In genomic region chr7:72030994-72031667, GRCh38 we compare ENCODE assay signal across 19 cellular contexts.
DNase-seq lines count a peak whose midpoint lies in the region; ATAC-seq and TF ChIP-seq lines count a peak whose summit lies in the region.
"Had no signal": no experiment of that assay in that cellular context is flagged by ENCODE, and none has a peak within 500 bp of the region (broad histone marks: within the 10 kb centered on the region; RNA-seq: fewer than 3 reads in every experiment).

No MANE protein-coding gene starts in this region.

- ATAC-seq in Right ventricle myocardium inferior (peak; percentile 45), heart right ventricle (peak in 7 of 8 donors; percentile 10 to 73 (median 62))
- ATAC-seq: HCT116 had no signal

- DNase-seq in Right ventricle myocardium inferior (ENCODE audit: missing footprints) (no peak), right atrium auricular region (ENCODE audit: low spot score) (no peak), ELF-1 (ENCODE audit: low read depth, low spot score) (peak; percentile 1), heart right ventricle (no peak), left kidney (ENCODE audit: low read depth, low spot score) (peak; percentile 9), uterus (no peak), NCI-H128 (lab: John Stamatoyannopoulos, UW; ENCODE audit: unreplicated experiment) (no peak)
- DNase-seq in activated T-cell treated with anti-CD3 and anti-CD28 coated beads, Interleukin-2, amount 50 U/mL, for 24 hours, result no peak
- DNase-seq: 8988T; CD8-positive, alpha-beta memory T cell; COR-L47; DMS 273 treated with DMSO at 0.1 percent for 48 hours; DMS53; GDM1; GM23248; HFFc6 had no signal

- TF ChIP-seq POLR2A in uterus (IDR thresholded peaks at IDR 0.05), result no peak

- no peak overlapping the region for H3K27ac ChIP-seq in right atrium auricular region
- peak overlapping the region in 4 of 10 donors; percentile 21 to 72 (median 46) for H3K27ac ChIP-seq in heart right ventricle
- H3K27ac ChIP-seq in uterus, result no peak overlapping the region
- H3K27ac ChIP-seq: BLaER1 treated with 17β-estradiol and CSF1 and Interleukin-3, amounts not matched to agents 10 nM and 100 nM; GM23248 had no signal

- no peaks in the 10 kb centered on the region for H3K27me3 ChIP-seq in right atrium auricular region
- H3K27me3 ChIP-seq in heart right ventricle, result no peaks in the 10 kb centered on the region
- H3K27me3 ChIP-seq in uterus, result no peaks in the 10 kb centered on the region
- H3K27me3 ChIP-seq: BLaER1 treated with 17β-estradiol and CSF1 and Interleukin-3, amounts not matched to agents 10 nM and 100 nM had no signal

- H3K4me3 Mint-ChIP-seq in activated T-cell treated with anti-CD3 and anti-CD28 coated beads, Interleukin-2, amount 50 U/mL, for 24 hours, result no peak overlapping the region
- H3K4me3 Mint-ChIP-seq: B cell; CD8-positive, alpha-beta memory T cell; HFFc6 had no signal

- intact Hi-C loops in Right ventricle myocardium inferior (cut with DNase I), result no loop called here
- intact Hi-C loops in heart right ventricle (cut with DNase I), result no loop called here
- intact Hi-C loops in uterus (cut with DNase I; ENCODE audit: low total_unique reads), result no loop called here

- H3K27ac Mint-ChIP-seq in activated T-cell treated with anti-CD3 and anti-CD28 coated beads, Interleukin-2, amount 50 U/mL, for 24 hours, result no peak overlapping the region
- H3K27ac Mint-ChIP-seq: B cell; CD8-positive, alpha-beta memory T cell; HFFc6 had no signal

- H3K9me3 Mint-ChIP-seq in activated T-cell treated with anti-CD3 and anti-CD28 coated beads, Interleukin-2, amount 50 U/mL, for 24 hours, result peaks cover 6% of the 10 kb centered on the region

- H3K4me1 Mint-ChIP-seq in activated T-cell treated with anti-CD3 and anti-CD28 coated beads, Interleukin-2, amount 50 U/mL, for 24 hours (ENCODE audit: low read depth), result no peaks in the 10 kb centered on the region
- H3K4me1 Mint-ChIP-seq: B cell; CD8-positive, alpha-beta memory T cell had no signal

- WGBS in heart right ventricle, 2 donors, result 71 to 74% methylated on average over 4 of the region's 4 CpGs

- no peaks in the 10 kb centered on the region for H3K27me3 Mint-ChIP-seq in activated T-cell treated with anti-CD3 and anti-CD28 coated beads, Interleukin-2, amount 50 U/mL, for 24 hours
- H3K27me3 Mint-ChIP-seq: B cell; CD8-positive, alpha-beta memory T cell had no signal

- H3K36me3 Mint-ChIP-seq in activated T-cell treated with anti-CD3 and anti-CD28 coated beads, Interleukin-2, amount 50 U/mL, for 24 hours (ENCODE audit: low read depth), result no peaks in the 10 kb centered on the region
- H3K36me3 Mint-ChIP-seq: CD8-positive, alpha-beta memory T cell had no signal

- H3K4me1 ChIP-seq in right atrium auricular region, result peaks cover 0 to 13% of the 10 kb centered on the region in 2 donors
- H3K4me1 ChIP-seq in heart right ventricle, result peaks cover 0 to 20% (median 5%) of the 10 kb centered on the region in 9 donors
- H3K4me1 ChIP-seq in uterus, result no peaks in the 10 kb centered on the region

- no peak for TF ChIP-seq CTCF in right atrium auricular region (IDR thresholded peaks at IDR 0.05)
- TF ChIP-seq CTCF in heart right ventricle (IDR thresholded peaks at IDR 0.05), result no peak
- TF ChIP-seq CTCF in uterus (IDR thresholded peaks at IDR 0.05), result no peak

- H3K9me3 ChIP-seq in right atrium auricular region (no peaks in the 10 kb centered on the region), heart right ventricle (peaks cover 0 to 11% (median 5%) of the 10 kb centered on the region in 11 donors), uterus (no peaks in the 10 kb centered on the region)

- no peaks in the 10 kb centered on the region for H3K36me3 ChIP-seq in right atrium auricular region
- H3K36me3 ChIP-seq in heart right ventricle, result no peaks in the 10 kb centered on the region
- no peaks in the 10 kb centered on the region for H3K36me3 ChIP-seq in uterus
- H3K36me3 ChIP-seq: BLaER1 treated with 17β-estradiol and CSF1 and Interleukin-3, amounts not matched to agents 10 nM and 100 nM had no signal

- no peak overlapping the region for H3K4me3 ChIP-seq in right atrium auricular region
- H3K4me3 ChIP-seq in heart right ventricle, result no peak overlapping the region
- H3K4me3 ChIP-seq in uterus, result no peak overlapping the region
- H3K4me3 ChIP-seq: BLaER1 treated with 17β-estradiol and CSF1 and Interleukin-3, amounts not matched to agents 10 nM and 100 nM; GM23248 had no signal

Comparison
In these comparisons a context has a peak if more than half of its experiments do, and no peak if none do; other contexts are left out.
1. DNase-seq: peak in ELF-1 (single experiment) and left kidney (single experiment); none in Right ventricle myocardium inferior (single experiment), right atrium auricular region (single experiment), heart right ventricle (0 of 2), activated T-cell treated with anti-CD3 and anti-CD28 coated beads, Interleukin-2, amount 50 U/mL, for 24 hours (single experiment), uterus (0 of 2) and NCI-H128 (single experiment).